Comparison of ENCODE assay signal across 1 cellular context in genomic region chr3:193996641-193997089, GRCh38.
TF ChIP-seq lines count a peak whose summit lies in the region.

No MANE protein-coding gene starts in this region.

TF ChIP-seq in H1, 55 proteins besides CTCF, POLR2A, EP300 and RAD21 (continued from another document):
- TF ChIP-seq CHD7 (IDR thresholded peaks at IDR 0.05; ENCODE audit: insufficient replicate concordance, low read length) (no peak), POU5F1 (IDR thresholded peaks at IDR 0.05; ENCODE audit: low read depth, low read length) (no peak)
